In the genomic region with DNA sequence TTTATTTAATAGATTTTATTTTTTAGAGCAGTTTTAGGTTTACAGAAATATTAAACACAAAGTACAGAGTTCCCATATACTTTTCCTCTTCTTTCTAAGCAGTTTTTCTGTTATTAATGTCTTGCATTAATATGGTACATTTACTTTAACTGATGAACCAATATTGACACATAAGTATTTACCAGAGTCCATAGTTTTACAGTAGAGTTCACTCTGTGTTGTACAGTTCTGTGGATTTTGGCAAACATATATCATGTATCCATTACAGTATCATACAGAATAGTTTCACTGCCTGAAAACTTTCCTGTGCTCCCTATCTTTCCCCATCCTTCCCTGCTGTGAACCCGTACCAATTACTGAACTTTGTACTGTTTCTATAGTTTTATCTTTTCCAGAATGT, we compare ENCODE assay signal across 22 cellular contexts.
"Had no signal": no experiment of that assay in that cellular context is flagged by ENCODE, and none has a peak within 500 bp of the region (broad histone marks: within the 10 kb centered on the region; RNA-seq: fewer than 3 reads in every experiment).

No MANE protein-coding gene starts in this region.

- H3K27ac ChIP-seq: coronary artery, dorsolateral prefrontal cortex, esophagus muscularis mucosa, foreskin keratinocyte, gastroesophageal sphincter, heart left ventricle, hepatocyte, left lung, lower lobe of right lung had no signal

- FAIRE-seq: colon, endothelial cell of umbilical vein, keratinocyte had no signal

- H3K4me3 ChIP-seq: coronary artery, dorsolateral prefrontal cortex, esophagus muscularis mucosa, gastroesophageal sphincter, heart left ventricle, hepatocyte, left lung, lower lobe of right lung, mucosa of descending colon had no signal

- H3K9me3 ChIP-seq: esophagus muscularis mucosa, gastroesophageal sphincter, heart left ventricle, left lung, lower lobe of right lung, mucosa of descending colon had no signal

- ATAC-seq: foreskin keratinocyte, gastroesophageal sphincter, heart left ventricle, left cardiac atrium, left lung, left ventricle myocardium superior, lower lobe of right lung, mucosa of descending colon had no signal

- DNase-seq: dermis blood vessel endothelial cell; dorsolateral prefrontal cortex; effector CD4-positive, alpha-beta T cell; effector memory CD4-positive, alpha-beta T cell; foreskin keratinocyte; heart left ventricle; hypothalamus; immature natural killer cell; left cardiac atrium; left lung; left ventricle myocardium superior; lower lobe of right lung; mesenchymal stem cell; mucosa of descending colon; naive B cell had no signal

- H3K27me3 ChIP-seq: dorsolateral prefrontal cortex, esophagus muscularis mucosa, foreskin keratinocyte, gastroesophageal sphincter, heart left ventricle, hepatocyte, left lung had no signal

- H3K4me1 ChIP-seq: esophagus muscularis mucosa, foreskin keratinocyte, gastroesophageal sphincter, heart left ventricle, left lung, lower lobe of right lung had no signal
